Comparison of ENCODE assay signal across 11 cellular contexts in the genomic region with DNA sequence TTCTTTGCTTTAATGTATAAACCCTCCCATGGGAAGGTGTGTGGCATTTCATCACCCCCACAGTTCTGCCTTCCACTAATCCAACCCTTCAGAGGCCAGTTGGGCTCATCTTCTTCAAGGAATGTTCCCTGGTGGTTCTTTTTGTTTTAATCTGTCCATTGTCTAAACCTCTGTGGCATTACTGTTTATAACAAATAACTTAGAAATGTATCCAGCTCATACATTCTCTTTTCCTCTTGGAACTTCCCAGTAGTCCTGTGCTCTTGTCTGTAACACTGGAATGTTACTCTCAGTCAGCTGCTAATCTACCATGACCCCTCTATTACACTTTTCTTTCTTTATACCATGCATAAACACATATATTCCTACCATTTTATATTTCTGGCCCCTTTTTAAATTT.
"Had no signal": no experiment of that assay in that cellular context is flagged by ENCODE, and none has a peak within 500 bp of the region (broad histone marks: within the 10 kb centered on the region; RNA-seq: fewer than 3 reads in every experiment).

No MANE protein-coding gene starts in this region.

- H3K4me1 ChIP-seq: prostate gland, suprapubic skin had no signal

- H3K4me3 Mint-ChIP-seq: activated T-helper 1 cell treated with anti-CD3 and anti-CD28 coated beads, Interleukin-12 subunit alpha, Interleukin-12 subunit beta, Interleukin-2, Interleukin-4 antibody, amounts not matched to agents 30 ng/mL and 10 ng/mL and 1 ng/mL, durations not matched to agents 14 hours and 24 hours and 36 hours; natural killer cell treated with Interleukin-12 subunit alpha and Interleukin-12 subunit beta and Interleukin-15 and Interleukin-18, amount 100 ng/mL, for 72 hours had no signal

- H3K27me3 ChIP-seq: cardiac muscle cell, suprapubic skin had no signal

- ATAC-seq: natural killer cell treated with Interleukin-12 subunit alpha and Interleukin-12 subunit beta and Interleukin-15 and Interleukin-18, amount 100 ng/mL, for 72 hours; right cardiac atrium; stimulated activated naive CD8-positive, alpha-beta T cell treated with anti-CD3 and anti-CD28 coated beads, Interleukin-15, Interleukin-2, amounts not matched to agents 100 U/mL and 50 U/mL, for 24 hours had no signal

- H3K27me3 Mint-ChIP-seq: natural killer cell treated with Interleukin-12 subunit alpha and Interleukin-12 subunit beta and Interleukin-15 and Interleukin-18, amount 100 ng/mL, for 72 hours had no signal

- H3K9me3 ChIP-seq: prostate gland, suprapubic skin had no signal

- H3K9me3 Mint-ChIP-seq: activated T-helper 1 cell treated with anti-CD3 and anti-CD28 coated beads, Interleukin-12 subunit alpha, Interleukin-12 subunit beta, Interleukin-2, Interleukin-4 antibody, amounts not matched to agents 30 ng/mL and 10 ng/mL and 1 ng/mL, durations not matched to agents 14 hours and 24 hours and 36 hours had no signal

- H3K27ac ChIP-seq: cardiac muscle cell, prostate gland, suprapubic skin had no signal

- DNase-seq: activated CD4-positive, CD25-positive, alpha-beta regulatory T cell treated with anti-CD3 and anti-CD28 coated beads, Interleukin-2, amount 50 U/mL, for 72 hours; head of caudate nucleus; kidney glomerular epithelial cell; mesenchymal stem cell; right cardiac atrium; stimulated activated naive CD8-positive, alpha-beta T cell treated with anti-CD3 and anti-CD28 coated beads, Interleukin-15, Interleukin-2, amounts not matched to agents 100 U/mL and 50 U/mL, for 24 hours had no signal

- H3K27ac Mint-ChIP-seq: activated T-helper 1 cell treated with anti-CD3 and anti-CD28 coated beads, Interleukin-12 subunit alpha, Interleukin-12 subunit beta, Interleukin-2, Interleukin-4 antibody, amounts not matched to agents 30 ng/mL and 10 ng/mL and 1 ng/mL, durations not matched to agents 14 hours and 24 hours and 36 hours; natural killer cell treated with Interleukin-12 subunit alpha and Interleukin-12 subunit beta and Interleukin-15 and Interleukin-18, amount 100 ng/mL, for 72 hours had no signal

- H3K4me3 ChIP-seq: cardiac muscle cell, prostate gland, suprapubic skin had no signal

- H3K36me3 ChIP-seq: cardiac muscle cell, prostate gland, suprapubic skin had no signal

- H3K36me3 Mint-ChIP-seq: natural killer cell treated with Interleukin-12 subunit alpha and Interleukin-12 subunit beta and Interleukin-15 and Interleukin-18, amount 100 ng/mL, for 72 hours had no signal
